1 cellular context compared by ENCODE assay signal in the genomic region with DNA sequence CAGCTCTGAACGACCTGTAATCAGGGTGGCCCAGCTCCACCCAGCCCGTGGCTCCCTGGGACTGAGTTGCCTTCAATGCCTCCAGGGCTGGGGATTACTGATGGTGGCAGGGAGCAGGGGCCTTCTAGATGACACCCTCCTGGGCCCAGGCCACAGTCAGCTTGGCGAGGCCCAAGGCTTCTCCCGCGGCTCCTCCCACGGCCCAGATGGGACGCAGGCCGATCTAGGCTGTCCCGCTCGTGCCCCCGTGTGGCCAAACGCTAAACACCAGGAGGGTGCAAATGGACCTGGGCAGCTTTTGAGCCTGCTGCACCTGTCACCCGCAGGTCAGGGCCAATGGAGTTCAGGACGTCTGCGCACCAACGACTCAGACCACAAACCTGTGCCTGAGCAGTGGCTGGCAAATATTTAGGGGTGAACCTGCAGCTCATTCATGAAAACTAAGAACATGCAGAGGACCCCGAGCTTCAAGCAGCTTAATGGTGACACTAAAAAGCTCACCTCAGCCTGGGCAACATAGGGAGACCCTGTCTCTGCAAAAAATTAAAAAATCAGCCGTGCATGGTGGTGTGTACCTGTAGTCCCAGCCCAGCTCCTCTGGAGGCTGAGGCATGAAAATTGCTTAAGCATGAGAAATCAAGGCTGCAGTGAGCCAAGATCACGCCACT.
TF ChIP-seq lines count a peak whose summit lies in the region.

No MANE protein-coding gene starts in this region.

TF ChIP-seq in HepG2, 621 proteins besides CTCF, POLR2A, EP300 and RAD21 (continued from another document and continues in another):
- TF ChIP-seq, protein P1, sequence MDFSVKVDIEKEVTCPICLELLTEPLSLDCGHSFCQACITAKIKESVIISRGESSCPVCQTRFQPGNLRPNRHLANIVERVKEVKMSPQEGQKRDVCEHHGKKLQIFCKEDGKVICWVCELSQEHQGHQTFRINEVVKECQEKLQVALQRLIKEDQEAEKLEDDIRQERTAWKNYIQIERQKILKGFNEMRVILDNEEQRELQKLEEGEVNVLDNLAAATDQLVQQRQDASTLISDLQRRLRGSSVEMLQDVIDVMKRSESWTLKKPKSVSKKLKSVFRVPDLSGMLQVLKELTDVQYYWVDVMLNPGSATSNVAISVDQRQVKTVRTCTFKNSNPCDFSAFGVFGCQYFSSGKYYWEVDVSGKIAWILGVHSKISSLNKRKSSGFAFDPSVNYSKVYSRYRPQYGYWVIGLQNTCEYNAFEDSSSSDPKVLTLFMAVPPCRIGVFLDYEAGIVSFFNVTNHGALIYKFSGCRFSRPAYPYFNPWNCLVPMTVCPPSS (IDR thresholded peaks at IDR 0.05) = no peak
- TF ChIP-seq ZNF687 (CRISPR knock-in tag; IDR thresholded peaks at IDR 0.05) (peak; percentile 91), NFE2L2 (IDR thresholded peaks at IDR 0.05; ENCODE audit: low read length) (no peak), ZSCAN31 (CRISPR knock-in tag; IDR thresholded peaks at IDR 0.05; ENCODE audit: low read depth) (peak; percentile 35; the same call in 1 of the 2 replicates), WIZ (CRISPR knock-in tag; IDR thresholded peaks at IDR 0.05) (0 out of 2 replicates have a peak, but pooled peaks have one; percentile 60), KLF15 (CRISPR knock-in tag; IDR thresholded peaks at IDR 0.05; ENCODE audit: borderline replicate concordance) (no peak), CC2D1A (CRISPR knock-in tag; IDR thresholded peaks at IDR 0.05) (no peak), ZNF143 (CRISPR knock-in tag; IDR thresholded peaks at IDR 0.05) (no peak), ZKSCAN1 (IDR thresholded peaks at IDR 0.05; ENCODE audit: low read length) (no peak), ZNF33B (CRISPR knock-in tag; IDR thresholded peaks at IDR 0.05) (no peak), ZNF572 (CRISPR knock-in tag; IDR thresholded peaks at IDR 0.05) (0 out of 2 replicates have a peak, but pooled peaks have one; percentile 46), GABPB1 (CRISPR knock-in tag; IDR thresholded peaks at IDR 0.05) (peak; percentile 60; the same call in 1 of the 2 replicates), ZFX (CRISPR knock-in tag; IDR thresholded peaks at IDR 0.05; ENCODE audit: low read depth) (peak; percentile 89), ZNF709 (CRISPR knock-in tag; IDR thresholded peaks at IDR 0.05) (no peak), TFDP1 (CRISPR knock-in tag; IDR thresholded peaks at IDR 0.05; ENCODE audit: borderline replicate concordance) (peak; percentile 50; the same call in 1 of the 2 replicates), CBFB (CRISPR knock-in tag; IDR thresholded peaks at IDR 0.05) (no peak; the same call in 1 of the 2 replicates), ZKSCAN5 (CRISPR knock-in tag; IDR thresholded peaks at IDR 0.05) (no peak), ZFY (CRISPR knock-in tag; IDR thresholded peaks at IDR 0.05) (peak; percentile 68), ZNF121 (CRISPR knock-in tag; IDR thresholded peaks at IDR 0.05) (0 out of 2 replicates have a peak, but pooled peaks have one; percentile 49), REL (CRISPR knock-in tag; conservative IDR thresholded peaks at IDR 0.05) (no peak), NFYB (CRISPR knock-in tag; IDR thresholded peaks at IDR 0.05) (no peak), HINFP (CRISPR knock-in tag; IDR thresholded peaks at IDR 0.05; ENCODE audit: low read depth) (no peak), DZIP1 (CRISPR knock-in tag; IDR thresholded peaks at IDR 0.05) (no peak), ARNT2 (CRISPR knock-in tag; IDR thresholded peaks at IDR 0.05; ENCODE audit: low read depth) (peak; percentile 78; the same call in 1 of the 2 replicates), LCORL (IDR thresholded peaks at IDR 0.05) (no peak), LCORL (CRISPR knock-in tag; IDR thresholded peaks at IDR 0.05) (peak; percentile 86), ZNF562 (CRISPR knock-in tag; IDR thresholded peaks at IDR 0.05; ENCODE audit: borderline replicate concordance) (no peak), FOXK1 (CRISPR knock-in tag; IDR thresholded peaks at IDR 0.05; ENCODE audit: borderline replicate concordance, low read depth) (peak; percentile 50; the same call in 1 of the 2 replicates), SALL1 (CRISPR knock-in tag; IDR thresholded peaks at IDR 0.05) (peak; percentile 95), NFKBIZ (CRISPR knock-in tag; IDR thresholded peaks at IDR 0.05) (no peak; the same call in 1 of the 2 replicates)
- TF ChIP-seq, protein P2, sequence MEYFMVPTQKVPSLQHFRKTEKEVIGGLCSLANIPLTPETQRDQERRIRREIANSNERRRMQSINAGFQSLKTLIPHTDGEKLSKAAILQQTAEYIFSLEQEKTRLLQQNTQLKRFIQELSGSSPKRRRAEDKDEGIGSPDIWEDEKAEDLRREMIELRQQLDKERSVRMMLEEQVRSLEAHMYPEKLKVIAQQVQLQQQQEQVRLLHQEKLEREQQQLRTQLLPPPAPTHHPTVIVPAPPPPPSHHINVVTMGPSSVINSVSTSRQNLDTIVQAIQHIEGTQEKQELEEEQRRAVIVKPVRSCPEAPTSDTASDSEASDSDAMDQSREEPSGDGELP (IDR thresholded peaks at IDR 0.05; ENCODE audit: borderline replicate concordance, low read depth) = peak; percentile 78; the same call in 1 of the 2 replicates
- TF ChIP-seq, protein P3, sequence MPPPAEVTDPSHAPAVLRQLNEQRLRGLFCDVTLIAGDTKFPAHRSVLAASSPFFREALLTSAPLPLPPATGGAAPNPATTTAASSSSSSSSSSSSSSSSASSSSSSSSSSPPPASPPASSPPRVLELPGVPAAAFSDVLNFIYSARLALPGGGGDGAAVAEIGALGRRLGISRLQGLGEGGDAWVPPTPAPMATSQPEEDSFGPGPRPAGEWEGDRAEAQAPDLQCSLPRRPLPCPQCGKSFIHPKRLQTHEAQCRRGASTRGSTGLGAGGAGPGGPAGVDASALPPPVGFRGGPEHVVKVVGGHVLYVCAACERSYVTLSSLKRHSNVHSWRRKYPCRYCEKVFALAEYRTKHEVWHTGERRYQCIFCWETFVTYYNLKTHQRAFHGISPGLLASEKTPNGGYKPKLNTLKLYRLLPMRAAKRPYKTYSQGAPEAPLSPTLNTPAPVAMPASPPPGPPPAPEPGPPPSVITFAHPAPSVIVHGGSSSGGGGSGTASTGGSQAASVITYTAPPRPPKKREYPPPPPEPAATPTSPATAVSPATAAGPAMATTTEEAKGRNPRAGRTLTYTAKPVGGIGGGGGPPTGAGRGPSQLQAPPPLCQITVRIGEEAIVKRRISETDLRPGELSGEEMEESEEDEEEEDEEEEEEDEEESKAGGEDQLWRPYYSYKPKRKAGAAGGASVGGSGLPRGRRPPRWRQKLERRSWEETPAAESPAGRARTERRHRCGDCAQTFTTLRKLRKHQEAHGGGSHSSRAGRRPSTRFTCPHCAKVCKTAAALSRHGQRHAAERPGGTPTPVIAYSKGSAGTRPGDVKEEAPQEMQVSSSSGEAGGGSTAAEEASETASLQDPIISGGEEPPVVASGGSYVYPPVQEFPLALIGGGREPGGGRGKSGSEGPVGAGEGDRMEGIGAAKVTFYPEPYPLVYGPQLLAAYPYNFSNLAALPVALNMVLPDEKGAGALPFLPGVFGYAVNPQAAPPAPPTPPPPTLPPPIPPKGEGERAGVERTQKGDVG (CRISPR knock-in tag; IDR thresholded peaks at IDR 0.05; ENCODE audit: borderline replicate concordance) = peak; percentile 26; the same call in 1 of the 2 replicates
- TF ChIP-seq, protein P4, sequence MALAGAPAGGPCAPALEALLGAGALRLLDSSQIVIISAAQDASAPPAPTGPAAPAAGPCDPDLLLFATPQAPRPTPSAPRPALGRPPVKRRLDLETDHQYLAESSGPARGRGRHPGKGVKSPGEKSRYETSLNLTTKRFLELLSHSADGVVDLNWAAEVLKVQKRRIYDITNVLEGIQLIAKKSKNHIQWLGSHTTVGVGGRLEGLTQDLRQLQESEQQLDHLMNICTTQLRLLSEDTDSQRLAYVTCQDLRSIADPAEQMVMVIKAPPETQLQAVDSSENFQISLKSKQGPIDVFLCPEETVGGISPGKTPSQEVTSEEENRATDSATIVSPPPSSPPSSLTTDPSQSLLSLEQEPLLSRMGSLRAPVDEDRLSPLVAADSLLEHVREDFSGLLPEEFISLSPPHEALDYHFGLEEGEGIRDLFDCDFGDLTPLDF (CRISPR knock-in tag; IDR thresholded peaks at IDR 0.05) = no peak
- TF ChIP-seq, protein P5, sequence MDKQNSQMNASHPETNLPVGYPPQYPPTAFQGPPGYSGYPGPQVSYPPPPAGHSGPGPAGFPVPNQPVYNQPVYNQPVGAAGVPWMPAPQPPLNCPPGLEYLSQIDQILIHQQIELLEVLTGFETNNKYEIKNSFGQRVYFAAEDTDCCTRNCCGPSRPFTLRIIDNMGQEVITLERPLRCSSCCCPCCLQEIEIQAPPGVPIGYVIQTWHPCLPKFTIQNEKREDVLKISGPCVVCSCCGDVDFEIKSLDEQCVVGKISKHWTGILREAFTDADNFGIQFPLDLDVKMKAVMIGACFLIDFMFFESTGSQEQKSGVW (CRISPR knock-in tag; IDR thresholded peaks at IDR 0.05; ENCODE audit: borderline replicate concordance) = no peak
- TF ChIP-seq, protein P6, sequence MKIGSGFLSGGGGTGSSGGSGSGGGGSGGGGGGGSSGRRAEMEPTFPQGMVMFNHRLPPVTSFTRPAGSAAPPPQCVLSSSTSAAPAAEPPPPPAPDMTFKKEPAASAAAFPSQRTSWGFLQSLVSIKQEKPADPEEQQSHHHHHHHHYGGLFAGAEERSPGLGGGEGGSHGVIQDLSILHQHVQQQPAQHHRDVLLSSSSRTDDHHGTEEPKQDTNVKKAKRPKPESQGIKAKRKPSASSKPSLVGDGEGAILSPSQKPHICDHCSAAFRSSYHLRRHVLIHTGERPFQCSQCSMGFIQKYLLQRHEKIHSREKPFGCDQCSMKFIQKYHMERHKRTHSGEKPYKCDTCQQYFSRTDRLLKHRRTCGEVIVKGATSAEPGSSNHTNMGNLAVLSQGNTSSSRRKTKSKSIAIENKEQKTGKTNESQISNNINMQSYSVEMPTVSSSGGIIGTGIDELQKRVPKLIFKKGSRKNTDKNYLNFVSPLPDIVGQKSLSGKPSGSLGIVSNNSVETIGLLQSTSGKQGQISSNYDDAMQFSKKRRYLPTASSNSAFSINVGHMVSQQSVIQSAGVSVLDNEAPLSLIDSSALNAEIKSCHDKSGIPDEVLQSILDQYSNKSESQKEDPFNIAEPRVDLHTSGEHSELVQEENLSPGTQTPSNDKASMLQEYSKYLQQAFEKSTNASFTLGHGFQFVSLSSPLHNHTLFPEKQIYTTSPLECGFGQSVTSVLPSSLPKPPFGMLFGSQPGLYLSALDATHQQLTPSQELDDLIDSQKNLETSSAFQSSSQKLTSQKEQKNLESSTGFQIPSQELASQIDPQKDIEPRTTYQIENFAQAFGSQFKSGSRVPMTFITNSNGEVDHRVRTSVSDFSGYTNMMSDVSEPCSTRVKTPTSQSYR (CRISPR knock-in tag; IDR thresholded peaks at IDR 0.05; ENCODE audit: borderline replicate concordance) = no peak
